Comparison of ENCODE assay signal across 8 cellular contexts in genomic region chr9:35905912-35906679, GRCh38. TPM values are rescaled to one million over a fixed set of nuclear protein-coding genes. Genes with fewer than 3 reads are reported as not detected.
DNase-seq lines count a peak whose midpoint lies in the region; ATAC-seq, FAIRE-seq and TF ChIP-seq lines count a peak whose summit lies in the region.

HRCT1 (plus strand) TSS chr9:35906202; CDS start chr9:35906288, 86 bp downstream.

- FAIRE-seq in endometrium (lab: Jason Lieb, UNC): peak; percentile 15

- no peak for TF ChIP-seq CTCF in Calu3 (IDR thresholded peaks at IDR 0.05; ENCODE audit: unreplicated experiment)

- CTCF ChIA-PET in Calu3 (lab: Charles Lee): interaction anchor here (0.7 to 1.3 kb wide), 3 partner anchors 12 to 77 kb away, joined by 3 read pairs; partner anchors contain the start of genes FAM221B and TMEM8B

- H3K36me3 Mint-ChIP-seq in Calu3 (ENCODE audit: insufficient read depth, unreplicated experiment): no peaks in the 10 kb centered on the region

- H3K4me3 Mint-ChIP-seq in Calu3 (ENCODE audit: low read depth, unreplicated experiment): peak within 1 kb of the TSS; percentile 21

- no peak within 1 kb of the TSS for H3K27ac Mint-ChIP-seq in Calu3 (ENCODE audit: unreplicated experiment)

- intact Hi-C loops in Calu3 (cut with micrococcal nuclease; ENCODE audit: unreplicated experiment): no loop called here

- peaks cover 54% of the 10 kb centered on the region for H3K4me1 Mint-ChIP-seq in Calu3 (ENCODE audit: low read depth, unreplicated experiment)

- no peaks in the 10 kb centered on the region for H3K9me3 Mint-ChIP-seq in Calu3 (ENCODE audit: low read depth, unreplicated experiment)

- in situ Hi-C loops in KBM-7 (cut with MboI; ENCODE audit: low pct_unique_long_range_greater_than_20kb, low sequenced_read_pairs): no loop called here

- no peaks in the 10 kb centered on the region for H3K27me3 Mint-ChIP-seq in Calu3 (ENCODE audit: unreplicated experiment)

- BruUV-seq in Calu3 (replicated peaks; lab: Mats Ljungman, UMichigan): no TSS peak

- ATAC-seq in GM18520 (IDR thresholded peaks at IDR 0.05; ENCODE audit: unreplicated experiment): no peak

- DNase-seq in Calu3: peak; percentile 86
- DNase-seq in NCI-H69 (lab: John Stamatoyannopoulos, UW): peak; percentile 42
- peak; percentile 93 for DNase-seq in mucosa of gallbladder (ENCODE audit: low spot score)
- DNase-seq in KBM-7: no peak
- no peak for DNase-seq in effector CD4-positive, alpha-beta T cell
- no peak for DNase-seq in cerebellar nuclear complex (lab: John Stamatoyannopoulos, UW)

RNA-seq across cellular contexts. Expression of gene HRCT1, which starts in this region (rescaled TPM):
- 0.69 and 0.90 TPM in 2 replicates for total RNA-seq in Calu3 (2022)
- 2.0 TPM for total RNA-seq in mucosa of gallbladder

Comparison
In these comparisons a context has a peak if more than half of its experiments do, and no peak if none do; other contexts are left out.
1. Peak in DNase-seq in Calu3; RNA of the gene not detected or under 1 TPM.
2. DNase-seq: peak in NCI-H69 (single experiment) and mucosa of gallbladder (single experiment); none in KBM-7 (single experiment), effector CD4-positive, alpha-beta T cell (single experiment) and cerebellar nuclear complex (0 of 2).